7 cellular contexts compared by ENCODE assay signal in the genomic region with DNA sequence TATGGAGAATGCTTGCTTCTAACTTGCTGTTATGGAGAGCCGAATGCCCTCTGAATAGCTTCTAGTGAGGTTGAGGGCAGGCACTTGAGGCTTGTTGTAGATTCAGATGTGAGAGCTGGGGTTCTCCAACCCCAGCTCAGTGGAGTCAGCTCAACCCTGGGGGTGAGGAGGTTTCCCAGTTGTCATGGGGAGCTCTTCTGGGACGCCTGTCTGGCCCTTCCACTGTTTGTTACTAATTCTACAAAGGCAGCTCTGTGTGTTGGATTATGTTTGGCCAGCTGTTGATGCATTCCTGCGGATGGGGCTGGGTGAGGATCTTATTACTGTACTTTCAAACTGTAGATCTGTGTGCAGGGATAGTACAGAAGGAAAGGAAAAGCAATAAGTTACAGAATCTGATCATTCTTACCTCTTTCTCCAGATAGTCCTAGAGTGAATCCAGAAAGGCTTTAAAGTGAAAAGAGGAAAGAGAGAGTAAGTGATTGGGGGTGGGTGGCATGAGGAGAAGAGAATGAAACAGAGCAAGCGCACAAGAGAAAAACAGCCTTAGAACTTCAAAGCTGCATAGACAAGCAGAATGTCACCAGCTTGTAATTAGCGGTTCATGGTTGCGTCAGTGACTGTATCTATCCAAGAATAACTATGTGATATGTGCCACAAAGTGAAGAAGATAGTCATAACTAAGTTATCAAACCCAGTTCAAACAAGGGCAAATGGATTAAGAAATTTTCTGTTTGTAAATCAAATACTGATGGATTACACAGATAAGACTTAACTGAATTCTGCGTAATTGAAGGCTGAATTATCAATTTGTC.
A peak's percentile ranks its signal among the peaks of the same experiment; 100 is the strongest.
DNase-seq lines count a peak whose midpoint lies in the region; ATAC-seq and TF ChIP-seq lines count a peak whose summit lies in the region.

No MANE protein-coding gene starts in this region.

- peaks cover 38% of the 10 kb centered on the region for H3K4me1 Mint-ChIP-seq in HFFc6 (ENCODE audit: low read depth)
- H3K4me1 Mint-ChIP-seq in neural progenitor cell: peaks cover 75% of the 10 kb centered on the region
- H3K4me1 Mint-ChIP-seq in activated CD8-positive, alpha-beta memory T cell treated with anti-CD3 and anti-CD28 coated beads, Interleukin-2, amount 10 ng/mL, durations not matched to agents 7 days and 5 days: peaks cover 5% of the 10 kb centered on the region
- peaks cover 0 to 5% (median 0%) of the 10 kb centered on the region in 4 donors for H3K4me1 Mint-ChIP-seq in CD4-positive, alpha-beta memory T cell

- H3F3A ChIP-seq in neural progenitor cell (ENCODE audit: low read depth): peaks cover 7% of the 10 kb centered on the region

- H2AFZ ChIP-seq in neural progenitor cell (replicated peaks): no peak overlapping the region

- H3K9ac ChIP-seq in duodenal mucosa (ENCODE audit: low read depth in 1 of 2, low read length in 2 of 2) (no peak overlapping the region), neural progenitor cell (no peak overlapping the region)

- H3K79me2 ChIP-seq in neural progenitor cell (ENCODE audit: low read depth): no peaks in the 10 kb centered on the region

- intact Hi-C loops in CD4-positive, alpha-beta memory T cell (cut with micrococcal nuclease): no loop called here

- H3K4me3 Mint-ChIP-seq in HFFc6 (peak overlapping the region; percentile 87), neural progenitor cell (peak overlapping the region; percentile 20)
- H3K4me3 Mint-ChIP-seq in activated CD8-positive, alpha-beta memory T cell treated with anti-CD3 and anti-CD28 coated beads, Interleukin-2, amount 10 ng/mL, durations not matched to agents 7 days and 5 days: no peak overlapping the region
- no peak overlapping the region for H3K4me3 Mint-ChIP-seq in CD4-positive, alpha-beta memory T cell

- DNase-seq in HFFc6 (peak; percentile 58), NCI-H774 (lab: John Stamatoyannopoulos, UW) (peak; percentile 71), neural progenitor cell (ENCODE audit: low spot score) (peak; percentile 31)
- DNase-seq in activated CD8-positive, alpha-beta memory T cell treated with anti-CD3 and anti-CD28 coated beads, Interleukin-2, amount 10 ng/mL, durations not matched to agents 7 days and 5 days: no peak
- no peak for DNase-seq in CD4-positive, alpha-beta memory T cell

- TF ChIP-seq CTCF in HFFc6 (IDR thresholded peaks at IDR 0.05) (no peak), neural progenitor cell (IDR thresholded peaks at IDR 0.05) (no peak)

- no peaks in the 10 kb centered on the region for H3K9me3 Mint-ChIP-seq in HFFc6
- H3K9me3 Mint-ChIP-seq in neural progenitor cell: peaks cover 2% of the 10 kb centered on the region
- H3K9me3 Mint-ChIP-seq in activated CD8-positive, alpha-beta memory T cell treated with anti-CD3 and anti-CD28 coated beads, Interleukin-2, amount 10 ng/mL, durations not matched to agents 7 days and 5 days (ENCODE audit: low read depth): no peaks in the 10 kb centered on the region
- peaks cover 0 to 6% (median 0%) of the 10 kb centered on the region in 8 donors for H3K9me3 Mint-ChIP-seq in CD4-positive, alpha-beta memory T cell

- H3K4me1 ChIP-seq in duodenal mucosa (ENCODE audit: control insufficient read depth in 1 of 2, insufficient read depth in 2 of 2, low read length in 2 of 2) (peaks cover 0 to 7% of the 10 kb centered on the region in 2 donors), neural progenitor cell (peaks cover 34% of the 10 kb centered on the region)
- no peaks in the 10 kb centered on the region for H3K4me1 ChIP-seq in CD4-positive, alpha-beta memory T cell (ENCODE audit: insufficient read depth, low read length)

- H3K27ac ChIP-seq in duodenal mucosa (ENCODE audit: low read depth, low read length) (peak overlapping the region; percentile 44), neural progenitor cell (no peak overlapping the region)
- no peak overlapping the region for H3K27ac ChIP-seq in CD4-positive, alpha-beta memory T cell (ENCODE audit: low read depth, low read length)

- H3K27me3 Mint-ChIP-seq in HFFc6 (ENCODE audit: insufficient read depth) (no peaks in the 10 kb centered on the region), neural progenitor cell (ENCODE audit: insufficient read depth, low read depth) (peaks cover 3% of the 10 kb centered on the region)
- peaks cover 37% of the 10 kb centered on the region for H3K27me3 Mint-ChIP-seq in activated CD8-positive, alpha-beta memory T cell treated with anti-CD3 and anti-CD28 coated beads, Interleukin-2, amount 10 ng/mL, durations not matched to agents 7 days and 5 days
- H3K27me3 Mint-ChIP-seq in CD4-positive, alpha-beta memory T cell: peaks cover 3 to 20% of the 10 kb centered on the region in 2 donors

- peak overlapping the region; percentile 10 for H3K4me2 ChIP-seq in neural progenitor cell

- no peaks in the 10 kb centered on the region for H4K20me1 ChIP-seq in neural progenitor cell (ENCODE audit: low read depth)

- ATAC-seq in activated CD8-positive, alpha-beta memory T cell treated with anti-CD3 and anti-CD28 coated beads, Interleukin-2, amount 10 ng/mL, durations not matched to agents 7 days and 5 days: no peak
- no peak for ATAC-seq in HG03521 (IDR thresholded peaks at IDR 0.05; ENCODE audit: unreplicated experiment)

- H3K4me3 ChIP-seq in duodenal mucosa (ENCODE audit: low read depth in 1 of 2, low read length in 2 of 2) (peak overlapping the region in 1 of 2 donors; percentile 14), neural progenitor cell (no peak overlapping the region)
- no peak overlapping the region for H3K4me3 ChIP-seq in CD4-positive, alpha-beta memory T cell (ENCODE audit: low read length in 2 of 2)

- no peaks in the 10 kb centered on the region for H3K27me3 ChIP-seq in duodenal mucosa (ENCODE audit: control insufficient read depth in 1 of 2, insufficient read depth in 2 of 2, low read length in 2 of 2)
- no peaks in the 10 kb centered on the region for H3K27me3 ChIP-seq in neural progenitor cell
- no peaks in the 10 kb centered on the region for H3K27me3 ChIP-seq in CD4-positive, alpha-beta memory T cell (ENCODE audit: insufficient read depth, low read length)

- POLR2A ChIA-PET in CD4-positive, alpha-beta memory T cell (lab: Charles Lee; ENCODE audit: partially characterized antibody): no interaction called here

- CTCF ChIA-PET in activated CD8-positive, alpha-beta memory T cell treated with anti-CD3 and anti-CD28 coated beads, Interleukin-2, amount 10 ng/mL, durations not matched to agents 7 days and 5 days (lab: Charles Lee): no interaction called here
- CTCF ChIA-PET in CD4-positive, alpha-beta memory T cell (lab: Charles Lee; ENCODE audit: partially characterized antibody): no interaction called here

- H3K27ac Mint-ChIP-seq in HFFc6: no peak overlapping the region; the same call in 1 of the 2 replicates
- H3K27ac Mint-ChIP-seq in neural progenitor cell: peak overlapping the region; percentile 58
- no peak overlapping the region for H3K27ac Mint-ChIP-seq in activated CD8-positive, alpha-beta memory T cell treated with anti-CD3 and anti-CD28 coated beads, Interleukin-2, amount 10 ng/mL, durations not matched to agents 7 days and 5 days
- H3K27ac Mint-ChIP-seq in CD4-positive, alpha-beta memory T cell: no peak overlapping the region

- H3K9me3 ChIP-seq in duodenal mucosa (ENCODE audit: control insufficient read depth in 1 of 2, low read length in 2 of 2) (no peaks in the 10 kb centered on the region), neural progenitor cell (ENCODE audit: low read depth) (no peaks in the 10 kb centered on the region)
- H3K9me3 ChIP-seq in CD4-positive, alpha-beta memory T cell (ENCODE audit: control insufficient read depth in 1 of 2, low read length in 2 of 2): no peaks in the 10 kb centered on the region

- H3K36me3 ChIP-seq in duodenal mucosa (ENCODE audit: control insufficient read depth in 1 of 2, insufficient read depth in 2 of 2, low read length in 2 of 2): no peaks in the 10 kb centered on the region
- no peaks in the 10 kb centered on the region for H3K36me3 ChIP-seq in neural progenitor cell
- no peaks in the 10 kb centered on the region for H3K36me3 ChIP-seq in CD4-positive, alpha-beta memory T cell (ENCODE audit: insufficient read depth, low read length)

- no peaks in the 10 kb centered on the region for H3K36me3 Mint-ChIP-seq in HFFc6 (ENCODE audit: low read depth)
- peaks cover 7% of the 10 kb centered on the region for H3K36me3 Mint-ChIP-seq in neural progenitor cell
- H3K36me3 Mint-ChIP-seq in activated CD8-positive, alpha-beta memory T cell treated with anti-CD3 and anti-CD28 coated beads, Interleukin-2, amount 10 ng/mL, durations not matched to agents 7 days and 5 days: no peaks in the 10 kb centered on the region
- H3K36me3 Mint-ChIP-seq in CD4-positive, alpha-beta memory T cell: no peaks in the 10 kb centered on the region

Comparison
In these comparisons a context has a peak if more than half of its experiments do, and no peak if none do; other contexts are left out.
1. DNase-seq: peak in HFFc6 (single experiment), NCI-H774 (single experiment) and neural progenitor cell (single experiment); none in activated CD8-positive, alpha-beta memory T cell treated with anti-CD3 and anti-CD28 coated beads, Interleukin-2, amount 10 ng/mL, durations not matched to agents 7 days and 5 days (single experiment) and CD4-positive, alpha-beta memory T cell (0 of 5).
2. H3K4me3 Mint-ChIP-seq: peak in HFFc6 (single experiment) and neural progenitor cell (single experiment); none in activated CD8-positive, alpha-beta memory T cell treated with anti-CD3 and anti-CD28 coated beads, Interleukin-2, amount 10 ng/mL, durations not matched to agents 7 days and 5 days (single experiment) and CD4-positive, alpha-beta memory T cell (0 of 8).